In the genomic region with DNA sequence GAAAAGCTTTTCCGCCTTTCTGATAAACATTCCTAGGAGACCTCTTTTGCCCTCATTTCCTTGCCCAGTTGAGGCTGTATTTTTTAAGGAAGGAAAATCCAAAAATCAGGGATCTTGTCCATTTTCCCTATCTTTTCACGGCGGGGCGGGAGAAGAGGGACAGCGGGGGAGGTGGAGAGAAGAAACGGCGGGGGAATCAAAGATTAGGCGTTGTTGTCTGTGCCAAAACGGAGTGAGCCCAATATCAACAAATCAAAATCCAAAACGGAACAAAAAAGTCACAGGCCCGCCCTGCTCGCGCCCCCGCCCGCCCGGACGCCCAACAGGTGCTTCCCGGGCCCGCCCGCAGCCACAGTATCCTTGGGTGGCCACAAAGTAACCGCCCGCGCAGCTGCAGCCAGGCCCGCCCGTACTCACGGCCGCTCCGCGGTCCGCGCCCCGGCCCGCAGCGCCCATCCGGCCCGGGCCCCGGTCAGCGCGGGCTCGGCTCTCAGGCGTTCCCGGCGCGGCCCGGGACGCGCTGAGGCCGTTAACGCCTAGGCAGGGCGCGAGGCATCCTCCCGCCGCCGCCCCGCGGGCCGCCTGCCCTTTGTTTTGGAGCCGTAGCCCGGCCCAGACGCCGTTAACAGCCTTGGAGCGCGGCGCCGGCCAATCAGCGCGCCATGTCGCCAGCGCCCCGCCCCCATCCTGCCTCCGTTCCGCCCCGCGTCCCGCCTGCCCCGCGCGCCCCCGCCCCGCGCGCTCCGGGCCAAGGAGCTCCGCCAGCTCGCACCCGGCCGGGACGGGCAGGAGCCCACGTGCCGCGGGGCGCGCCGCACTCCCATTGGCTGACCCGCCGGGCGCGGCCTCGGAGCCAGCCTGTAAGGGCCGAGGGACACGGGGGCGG, we compare ENCODE assay signal across 1 cellular context.
TF ChIP-seq lines count a peak whose summit lies in the region.

A gene with protein sequence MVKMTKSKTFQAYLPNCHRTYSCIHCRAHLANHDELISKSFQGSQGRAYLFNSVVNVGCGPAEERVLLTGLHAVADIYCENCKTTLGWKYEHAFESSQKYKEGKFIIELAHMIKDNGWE (minus strand): TSS at position 597 of the 886 bp plus-strand sequence. CDS start 25,050 bp downstream, outside the sequence.

TF ChIP-seq in A549, 52 proteins besides CTCF, POLR2A, EP300 and RAD21 (continued from another document):
- TF ChIP-seq FOSL2 (IDR thresholded peaks at IDR 0.05) (no peak), FOSL2 (CRISPR knock-in tag; IDR thresholded peaks at IDR 0.05) (no peak)
